Comparison of ENCODE assay signal across 14 cellular contexts in the genomic region with DNA sequence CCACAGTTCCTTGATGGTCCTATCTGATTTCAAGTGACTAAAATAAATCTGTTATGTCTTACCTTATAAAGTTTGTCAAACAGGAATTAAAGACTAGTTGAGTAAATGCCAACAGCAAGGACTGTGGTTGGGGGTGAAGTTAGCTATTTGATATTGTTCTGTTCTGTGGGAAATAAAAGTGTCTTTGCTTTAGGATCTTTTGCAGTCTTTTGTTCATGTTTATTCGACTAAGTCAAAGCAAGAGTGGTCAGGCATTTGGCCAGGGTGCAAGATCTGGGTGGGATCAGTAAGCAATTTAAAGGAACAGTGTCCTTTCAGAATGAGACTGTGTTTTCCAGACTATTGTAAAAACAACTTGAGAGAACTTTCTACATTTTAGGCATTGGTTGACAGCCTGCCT. TPM values are rescaled to one million over a fixed set of nuclear protein-coding genes. Genes with fewer than 3 reads are reported as not detected.
"Had no signal": no experiment of that assay in that cellular context is flagged by ENCODE, and none has a peak within 500 bp of the region (broad histone marks: within the 10 kb centered on the region; RNA-seq: fewer than 3 reads in every experiment).

A gene (minus strand): TSS at position 186 of the 400 bp plus-strand sequence. CDS start 2,998 bp downstream, outside the sequence.

- H3K36me3 ChIP-seq: right atrium auricular region, transverse colon had no signal

- H2AFZ ChIP-seq: parathyroid adenoma had no signal

- H3K9me3 Mint-ChIP-seq: activated naive CD4-positive, alpha-beta T cell treated with anti-CD3 and anti-CD28 coated beads, Interleukin-2, amount 50 U/mL, for 24 hours; memory B cell; nephron progenitor cell; stimulated activated effector memory CD8-positive, alpha-beta T cell treated with anti-CD3 and anti-CD28 coated beads, Interleukin-12 subunit alpha, Interleukin-12 subunit beta, amount 100 ng/mL, for 72 hours; T-helper 2 cell treated with Interferon-gamma antibody and Interleukin-4, amounts not matched to agents 5 μg/mL and 100 μg/mL, for 36 hours had no signal

- H3K27ac Mint-ChIP-seq: activated naive CD4-positive, alpha-beta T cell treated with anti-CD3 and anti-CD28 coated beads, Interleukin-2, amount 50 U/mL, for 24 hours; memory B cell; nephron progenitor cell; stimulated activated effector memory CD8-positive, alpha-beta T cell treated with anti-CD3 and anti-CD28 coated beads, Interleukin-12 subunit alpha, Interleukin-12 subunit beta, amount 100 ng/mL, for 72 hours; T-helper 2 cell treated with Interferon-gamma antibody and Interleukin-4, amounts not matched to agents 5 μg/mL and 100 μg/mL, for 36 hours had no signal

- H3K4me3 ChIP-seq: right atrium auricular region, smooth muscle cell, transverse colon had no signal

- H3K36me3 Mint-ChIP-seq: activated naive CD4-positive, alpha-beta T cell treated with anti-CD3 and anti-CD28 coated beads, Interleukin-2, amount 50 U/mL, for 24 hours; memory B cell; stimulated activated effector memory CD8-positive, alpha-beta T cell treated with anti-CD3 and anti-CD28 coated beads, Interleukin-12 subunit alpha, Interleukin-12 subunit beta, amount 100 ng/mL, for 72 hours had no signal

- ATAC-seq: activated CD4-positive, CD25-positive, alpha-beta regulatory T cell treated with anti-CD3 and anti-CD28 coated beads, Interleukin-2, amount 50 U/mL, for 24 hours; stimulated activated effector memory CD8-positive, alpha-beta T cell treated with anti-CD3 and anti-CD28 coated beads, Interleukin-12 subunit alpha, Interleukin-12 subunit beta, amount 100 ng/mL, for 72 hours had no signal

- H3K9me3 ChIP-seq: right atrium auricular region, transverse colon had no signal

- H3K4me3 Mint-ChIP-seq: activated naive CD4-positive, alpha-beta T cell treated with anti-CD3 and anti-CD28 coated beads, Interleukin-2, amount 50 U/mL, for 24 hours; memory B cell; nephron progenitor cell; stimulated activated effector memory CD8-positive, alpha-beta T cell treated with anti-CD3 and anti-CD28 coated beads, Interleukin-12 subunit alpha, Interleukin-12 subunit beta, amount 100 ng/mL, for 72 hours; T-helper 2 cell treated with Interferon-gamma antibody and Interleukin-4, amounts not matched to agents 5 μg/mL and 100 μg/mL, for 36 hours had no signal

- DNase-seq: activated CD4-positive, alpha-beta T cell treated with anti-CD3 and anti-CD28 coated beads, Interleukin-2, amount 50 U/mL, for 4 hours; activated T-cell treated with anti-CD3 and anti-CD28 coated beads, Interleukin-2, amount 50 U/mL, for 1 hour; dermis blood vessel endothelial cell; glutamatergic neuron; nephron progenitor cell; transverse colon had no signal

- H3K27ac ChIP-seq: parathyroid adenoma, right atrium auricular region, transverse colon had no signal

- H3K4me1 ChIP-seq: parathyroid adenoma, right atrium auricular region had no signal

- H3K4me1 Mint-ChIP-seq: activated naive CD4-positive, alpha-beta T cell treated with anti-CD3 and anti-CD28 coated beads, Interleukin-2, amount 50 U/mL, for 24 hours; memory B cell; stimulated activated effector memory CD8-positive, alpha-beta T cell treated with anti-CD3 and anti-CD28 coated beads, Interleukin-12 subunit alpha, Interleukin-12 subunit beta, amount 100 ng/mL, for 72 hours had no signal

- H3K27me3 ChIP-seq: right atrium auricular region, transverse colon had no signal

RNA-seq across cellular contexts. Expression of the gene that starts here (rescaled TPM):
- polyA plus RNA-seq: smooth muscle cell had no signal
